In the genomic region with DNA sequence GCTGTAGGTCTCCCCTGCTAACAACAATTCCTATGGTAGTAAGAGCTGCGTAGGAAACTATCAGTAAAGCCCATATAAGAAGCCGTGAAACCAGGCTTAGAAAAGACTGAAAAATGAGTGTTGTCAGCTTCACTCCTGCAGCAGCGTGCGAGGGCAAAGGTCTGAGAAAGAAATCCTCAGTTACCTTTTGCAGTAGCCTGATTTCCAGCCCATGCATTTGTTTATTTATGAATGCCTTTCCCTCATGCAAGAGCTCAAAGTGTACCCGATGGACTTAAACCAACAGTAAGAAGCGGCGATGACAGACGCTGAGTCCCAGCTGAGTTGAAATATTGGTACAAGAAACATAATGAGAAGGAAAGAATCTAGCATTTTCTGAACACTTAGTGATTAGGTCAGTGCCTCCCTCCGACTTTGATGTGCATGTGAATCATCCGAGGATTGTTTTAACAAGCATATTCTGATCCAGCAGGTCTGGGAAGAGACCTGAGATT, we compare ENCODE assay signal across 10 cellular contexts. TPM values are rescaled to one million over a fixed set of nuclear protein-coding genes. Genes with fewer than 3 reads are reported as not detected.
DNase-seq lines count a peak whose midpoint lies in the region; ATAC-seq and TF ChIP-seq lines count a peak whose summit lies in the region.
"Had no signal": no experiment of that assay in that cellular context is flagged by ENCODE, and none has a peak within 500 bp of the region (broad histone marks: within the 10 kb centered on the region; RNA-seq: fewer than 3 reads in every experiment).

No MANE protein-coding gene starts in this region.

- H3K36me3 ChIP-seq in breast epithelium (no peaks in the 10 kb centered on the region), thoracic aorta (no peaks in the 10 kb centered on the region)

- ATAC-seq in thoracic aorta (ENCODE audit: insufficient number of reproducible peaks, low FRiP score, low read depth): no peak

- no peaks in the 10 kb centered on the region for H3K4me1 ChIP-seq in breast epithelium
- H3K4me1 ChIP-seq in thoracic aorta (ENCODE audit: control insufficient read depth in 1 of 2, low read depth in 2 of 2): peaks cover 21 to 45% of the 10 kb centered on the region in 2 donors

- H3K27me3 ChIP-seq in breast epithelium (no peaks in the 10 kb centered on the region), thoracic aorta (replicated peaks; ENCODE audit: insufficient read depth) (no peaks in the 10 kb centered on the region)

- no peaks in the 10 kb centered on the region for H3K9me3 Mint-ChIP-seq in MCF 10A (ENCODE audit: unreplicated experiment)
- H3K9me3 Mint-ChIP-seq: central memory CD8-positive, alpha-beta T cell had no signal

- no peak overlapping the region for H3K4me3 ChIP-seq in breast epithelium
- no peak overlapping the region for H3K4me3 ChIP-seq in astrocyte of the spinal cord (ENCODE audit: low read depth, low read length)
- H3K4me3 ChIP-seq in thoracic aorta: peak overlapping the region; percentile 40

- CTCF ChIA-PET in MCF 10A (lab: Yijun Ruan, JAX): interaction anchor here (0.8 to 1.4 kb wide), 3 partner anchors 15 to 688 kb away, joined by 3 to 5 read pairs (median 5); a partner anchor contains a TSS

- no peaks in the 10 kb centered on the region for H3K27me3 Mint-ChIP-seq in MCF 10A (ENCODE audit: insufficient read depth, unreplicated experiment)
- H3K27me3 Mint-ChIP-seq: central memory CD8-positive, alpha-beta T cell had no signal

- in situ Hi-C loops in astrocyte of the spinal cord (cut with HindIII; ENCODE audit: low sequenced_read_pairs): no loop called here

- TF ChIP-seq CTCF in MCF 10A (IDR thresholded peaks at IDR 0.05; ENCODE audit: unreplicated experiment) (no peak), breast epithelium (IDR thresholded peaks at IDR 0.05) (no peak), astrocyte of the spinal cord (IDR thresholded peaks at IDR 0.05; ENCODE audit: low read depth, low read length) (no peak), thoracic aorta (IDR thresholded peaks at IDR 0.05) (no peak)

- peak overlapping the region; percentile 49 for H3K27ac Mint-ChIP-seq in MCF 10A (ENCODE audit: low read depth, unreplicated experiment)

- intact Hi-C loops in MCF 10A (cut with micrococcal nuclease): no loop called here
- intact Hi-C loops in breast epithelium (cut with DNase I; ENCODE audit: low total_unique reads): no loop called here

- no peaks in the 10 kb centered on the region for H3K9me3 ChIP-seq in breast epithelium
- H3K9me3 ChIP-seq in thoracic aorta: no peaks in the 10 kb centered on the region

- no TSS peak for BruUV-seq in MCF 10A (replicated peaks; lab: Mats Ljungman, UMichigan)

- peaks cover 19% of the 10 kb centered on the region for H3K4me1 Mint-ChIP-seq in MCF 10A (ENCODE audit: insufficient read depth, unreplicated experiment)

- H3K4me3 Mint-ChIP-seq in MCF 10A (ENCODE audit: unreplicated experiment): peak overlapping the region; percentile 55
- H3K4me3 Mint-ChIP-seq: central memory CD8-positive, alpha-beta T cell had no signal

- no peaks in the 10 kb centered on the region for H3K36me3 Mint-ChIP-seq in MCF 10A (ENCODE audit: insufficient read depth, unreplicated experiment)

- DNase-seq in MCF 10A (ENCODE audit: unreplicated experiment) (peak; percentile 60), breast epithelium (ENCODE audit: low spot score in 2 of 2) (no peak), astrocyte of the spinal cord (ENCODE audit: low read depth, low spot score) (peak; percentile 73), kidney tubule cell (ENCODE audit: low spot score) (peak; percentile 52), thoracic aorta (ENCODE audit: low spot score) (no peak), DMS153 treated with DMSO at 0.1 percent for 48 hours (lab: John Stamatoyannopoulos, UW; ENCODE audit: unreplicated experiment) (no peak), SIG-M5 treated with dmso at 0.1 percent for 504 hours (lab: John Stamatoyannopoulos, UW; ENCODE audit: unreplicated experiment) (no peak), inferior parietal cortex (ENCODE audit: extremely low spot score) (no peak)
- DNase-seq: activated CD4-positive, alpha-beta T cell treated with anti-CD3 and anti-CD28 coated beads for 48 hours had no signal

- H3K27ac ChIP-seq in breast epithelium (no peak overlapping the region), thoracic aorta (no peak overlapping the region)

- TF ChIP-seq POLR2A in breast epithelium (IDR thresholded peaks at IDR 0.05): no peak

- POLR2A ChIA-PET in MCF 10A (lab: Yijun Ruan, JAX): interaction anchor here (0.8 to 1.3 kb wide), 3 partner anchors 15 to 105 kb away, joined by 4 to 7 read pairs (median 4); a partner anchor contains a TSS

RNA-seq across cellular contexts. Expression of a gene that starts 15.0 kb away (rescaled TPM):
- total RNA-seq in MCF 10A (2022) (34.7 and 37.4 TPM in 2 replicates), breast epithelium (10 to 100 TPM; 46.9 to 67.6 (median 47.0) TPM), thoracic aorta (10 to 100 TPM; 36.1 to 42.3 TPM)

RNA-seq across cellular contexts. Expression of a gene that starts 29.8 kb away (rescaled TPM):
- 179 and 194 TPM in 2 replicates for total RNA-seq in MCF 10A (2022)
- total RNA-seq in breast epithelium: 10 to 100 TPM; 46.2 to 61.9 (median 50.6) TPM
- 10 to 100 TPM; 43.5 to 49.3 TPM for total RNA-seq in thoracic aorta

Comparison
In these comparisons a context has a peak if more than half of its experiments do, and no peak if none do; other contexts are left out.
1. DNase-seq: peak in MCF 10A (single experiment), astrocyte of the spinal cord (single experiment) and kidney tubule cell (single experiment); none in breast epithelium (0 of 2), thoracic aorta (single experiment), DMS153 treated with DMSO at 0.1 percent for 48 hours (single experiment), SIG-M5 treated with dmso at 0.1 percent for 504 hours (single experiment) and inferior parietal cortex (single experiment).